Comparison of ENCODE assay signal across 17 cellular contexts in the genomic region with DNA sequence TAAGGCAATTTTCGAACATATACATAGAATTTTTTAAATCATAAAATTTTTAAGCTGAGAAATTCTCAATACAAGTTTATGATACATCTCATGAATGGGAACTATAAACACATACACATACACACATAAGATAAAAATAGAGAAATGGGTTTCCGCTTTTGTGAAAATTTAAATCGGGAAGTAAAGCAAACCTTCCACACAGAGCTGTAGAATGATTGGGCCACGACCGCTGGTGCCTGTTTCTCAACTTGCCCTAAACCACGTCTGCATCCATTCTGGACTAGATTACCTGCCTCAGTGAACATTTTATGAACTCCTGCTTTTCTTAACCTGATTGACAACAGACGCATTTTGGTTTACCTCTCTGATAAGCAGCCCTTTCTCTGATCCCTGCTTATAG.
DNase-seq lines count a peak whose midpoint lies in the region; ATAC-seq and TF ChIP-seq lines count a peak whose summit lies in the region.
"Had no signal": no experiment of that assay in that cellular context is flagged by ENCODE, and none has a peak within 500 bp of the region (broad histone marks: within the 10 kb centered on the region; RNA-seq: fewer than 3 reads in every experiment).

No MANE protein-coding gene starts in this region.

- POLR2A ChIA-PET in CD4-positive, alpha-beta T cell (lab: Charles Lee) = no interaction called here

- no peak overlapping the region for H3K27ac Mint-ChIP-seq in GM23338
- no peak overlapping the region for H3K27ac Mint-ChIP-seq in CD4-positive, alpha-beta T cell
- H3K27ac Mint-ChIP-seq: B cell; CD8-positive, alpha-beta T cell had no signal

- peaks cover 11% of the 10 kb centered on the region for H3K4me1 Mint-ChIP-seq in GM23338
- no peaks in the 10 kb centered on the region for H3K4me1 Mint-ChIP-seq in CD4-positive, alpha-beta T cell (ENCODE audit: low read depth)
- H3K4me1 Mint-ChIP-seq: B cell had no signal

- H3K27ac ChIP-seq in GM23338 (ENCODE audit: low read depth) = no peak overlapping the region
- peak overlapping the region; percentile 67 for H3K27ac ChIP-seq in neural cell (ENCODE audit: low read length)
- no peak overlapping the region for H3K27ac ChIP-seq in CD4-positive, alpha-beta T cell (ENCODE audit: low read depth, low read length)

- no peaks in the 10 kb centered on the region for H3K9me3 ChIP-seq in neural cell (ENCODE audit: low read length)
- no peaks in the 10 kb centered on the region for H3K9me3 ChIP-seq in CD4-positive, alpha-beta T cell (ENCODE audit: control insufficient read depth, low read length)

- H3K9ac ChIP-seq in neural cell (ENCODE audit: low read length) = no peak overlapping the region

- H2AFZ ChIP-seq in GM23338 = 0 out of 2 replicates have a peak overlapping the region, but pooled peaks have one; percentile 53
- no peak overlapping the region for H2AFZ ChIP-seq in neural cell (ENCODE audit: low read depth, low read length)

- H4K20me1 ChIP-seq in GM23338 (replicated peaks; ENCODE audit: insufficient read depth) = no peaks in the 10 kb centered on the region
- H4K20me1 ChIP-seq in neural cell (ENCODE audit: insufficient read depth) = no peaks in the 10 kb centered on the region

- H3K4me3 ChIP-seq in GM23338 = no peak overlapping the region
- H3K4me3 ChIP-seq in neural cell (ENCODE audit: low read length) = no peak overlapping the region

- no peaks in the 10 kb centered on the region for H3K27me3 Mint-ChIP-seq in GM23338 (ENCODE audit: insufficient read depth, low read depth, poor library complexity)
- no peaks in the 10 kb centered on the region for H3K27me3 Mint-ChIP-seq in CD4-positive, alpha-beta T cell
- H3K27me3 Mint-ChIP-seq: B cell had no signal

- TF ChIP-seq RAD21 in neural cell (conservative IDR thresholded peaks at IDR 0.05) = no peak

- TF ChIP-seq CTCF in GM23338 (conservative IDR thresholded peaks at IDR 0.05; ENCODE audit: low read depth in 2 of 2) (no peak), neural cell (IDR thresholded peaks at IDR 0.05; ENCODE audit: poor library complexity, severe bottlenecking) (no peak)
- no peak for TF ChIP-seq CTCF in CD4-positive, alpha-beta T cell (IDR thresholded peaks at IDR 0.05)

- H3K4me2 ChIP-seq in GM23338 = no peak overlapping the region
- no peak overlapping the region for H3K4me2 ChIP-seq in neural cell (ENCODE audit: low read length)

- ATAC-seq in GM23338 = no peak
- no peak for ATAC-seq in CD4-positive, alpha-beta T cell (ENCODE audit: poor library complexity)
- ATAC-seq: CD8-positive, alpha-beta T cell; HCT116 had no signal

- H3K9me2 ChIP-seq in GM23338 (ENCODE audit: insufficient read depth) (no peaks in the 10 kb centered on the region), neural cell (ENCODE audit: insufficient read depth, low read length) (no peaks in the 10 kb centered on the region)

- TF ChIP-seq EP300 in neural cell (conservative IDR thresholded peaks at IDR 0.05; ENCODE audit: poor library complexity, severe bottlenecking) = no peak

- DNase-seq in GM23338 (ENCODE audit: low spot score) (no peak), NOMO-1 (lab: John Stamatoyannopoulos, UW; ENCODE audit: unreplicated experiment in 2 of 2) (peak; percentile 72 to 89), SKM-1 (lab: John Stamatoyannopoulos, UW; ENCODE audit: unreplicated experiment) (peak; percentile 66), HCEC 1CT (no peak)
- no peak for DNase-seq in CD4-positive, alpha-beta T cell
- DNase-seq in activated CD4-positive, alpha-beta T cell treated with anti-CD3 and anti-CD28 coated beads, Interleukin-2, amount 50 U/mL, for 1 hour = no peak
- DNase-seq: ACHN; C1 segment of cervical spinal cord; CD8-positive, alpha-beta T cell; COR-L47; DMS153; DMS79 treated with DMSO at 0.1 percent for 48 hours; EL; GDM1 had no signal

- H3F3A ChIP-seq in GM23338 (replicated peaks; ENCODE audit: low read depth) = no peaks in the 10 kb centered on the region
- H3F3A ChIP-seq in neural cell (ENCODE audit: insufficient read depth, low read length, poor library complexity, severe bottlenecking) = no peaks in the 10 kb centered on the region

- H3K36me3 ChIP-seq in GM23338 (ENCODE audit: insufficient read depth) (no peaks in the 10 kb centered on the region), neural cell (ENCODE audit: insufficient read depth, low read length) (no peaks in the 10 kb centered on the region)

- intact Hi-C loops in CD4-positive, alpha-beta T cell (cut with DNase I, micrococcal nuclease) = no loop called here

- H3K4me3 Mint-ChIP-seq in GM23338 = no peak overlapping the region
- H3K4me3 Mint-ChIP-seq in CD4-positive, alpha-beta T cell = no peak overlapping the region
- H3K4me3 Mint-ChIP-seq: B cell; CD8-positive, alpha-beta T cell had no signal

- no peaks in the 10 kb centered on the region for H3K79me2 ChIP-seq in GM23338 (replicated peaks; ENCODE audit: insufficient read depth)
- no peaks in the 10 kb centered on the region for H3K79me2 ChIP-seq in neural cell (replicated peaks; ENCODE audit: insufficient read depth, low read length)

- no peaks in the 10 kb centered on the region for H3K36me3 Mint-ChIP-seq in GM23338 (ENCODE audit: low read depth)
- H3K36me3 Mint-ChIP-seq in CD4-positive, alpha-beta T cell (ENCODE audit: low read depth) = no peaks in the 10 kb centered on the region
- H3K36me3 Mint-ChIP-seq: CD8-positive, alpha-beta T cell had no signal

- no peaks in the 10 kb centered on the region for H3K4me1 ChIP-seq in GM23338 (ENCODE audit: insufficient read depth)

- H3K9me3 Mint-ChIP-seq in GM23338 = no peaks in the 10 kb centered on the region
- H3K9me3 Mint-ChIP-seq in CD4-positive, alpha-beta T cell = no peaks in the 10 kb centered on the region
- H3K9me3 Mint-ChIP-seq: CD8-positive, alpha-beta T cell had no signal

- CTCF ChIA-PET in CD4-positive, alpha-beta T cell (lab: Charles Lee) = no interaction called here

- no peaks in the 10 kb centered on the region for H3K27me3 ChIP-seq in GM23338 (ENCODE audit: insufficient read depth)
- H3K27me3 ChIP-seq in neural cell (ENCODE audit: insufficient read depth, low read depth, low read length) = no peaks in the 10 kb centered on the region
- H3K27me3 ChIP-seq in CD4-positive, alpha-beta T cell (ENCODE audit: control insufficient read depth, insufficient read depth, low read length) = no peaks in the 10 kb centered on the region

TF ChIP-seq in GM23338, 12 proteins besides CTCF, POLR2A, EP300 and RAD21 (continues in another document):
- TF ChIP-seq CREB1 (CRISPR knock-in tag; IDR thresholded peaks at IDR 0.05; ENCODE audit: low read depth) (no peak), EZH2phosphoT487 (IDR thresholded peaks at IDR 0.05; ENCODE audit: unreplicated experiment) (no peak), ZNF331 (CRISPR knock-in tag; IDR thresholded peaks at IDR 0.05; ENCODE audit: low read depth) (no peak), POLR2AphosphoS5 (IDR thresholded peaks at IDR 0.05; ENCODE audit: low read depth) (no peak), STAT1 (IDR thresholded peaks at IDR 0.05; ENCODE audit: unreplicated experiment) (no peak), ZNF114 (CRISPR knock-in tag; IDR thresholded peaks at IDR 0.05) (no peak)

TF ChIP-seq in neural cell, 6 proteins besides CTCF, POLR2A, EP300 and RAD21:
- TF ChIP-seq REST (IDR thresholded peaks at IDR 0.05; ENCODE audit: borderline replicate concordance) (no peak), POLR2AphosphoS5 (IDR thresholded peaks at IDR 0.05) (no peak), EZH2 (IDR thresholded peaks at IDR 0.05; ENCODE audit: borderline replicate concordance, insufficient read depth, low read length, poor library complexity, severe bottlenecking) (no peak), SMC3 (conservative IDR thresholded peaks at IDR 0.05; ENCODE audit: poor library complexity) (no peak), MXI1 (conservative IDR thresholded peaks at IDR 0.05; ENCODE audit: poor library complexity, severe bottlenecking) (no peak), TAF1 (IDR thresholded peaks at IDR 0.05; ENCODE audit: low read depth) (no peak)

Comparison
In these comparisons a context has a peak if more than half of its experiments do, and no peak if none do; other contexts are left out.
1. DNase-seq: peak in NOMO-1 (2 of 2) and SKM-1 (single experiment); none in GM23338 (single experiment), CD4-positive, alpha-beta T cell (0 of 10), activated CD4-positive, alpha-beta T cell treated with anti-CD3 and anti-CD28 coated beads, Interleukin-2, amount 50 U/mL, for 1 hour (single experiment) and HCEC 1CT (single experiment).